Comparison of ENCODE assay signal across 22 cellular contexts in the genomic region with DNA sequence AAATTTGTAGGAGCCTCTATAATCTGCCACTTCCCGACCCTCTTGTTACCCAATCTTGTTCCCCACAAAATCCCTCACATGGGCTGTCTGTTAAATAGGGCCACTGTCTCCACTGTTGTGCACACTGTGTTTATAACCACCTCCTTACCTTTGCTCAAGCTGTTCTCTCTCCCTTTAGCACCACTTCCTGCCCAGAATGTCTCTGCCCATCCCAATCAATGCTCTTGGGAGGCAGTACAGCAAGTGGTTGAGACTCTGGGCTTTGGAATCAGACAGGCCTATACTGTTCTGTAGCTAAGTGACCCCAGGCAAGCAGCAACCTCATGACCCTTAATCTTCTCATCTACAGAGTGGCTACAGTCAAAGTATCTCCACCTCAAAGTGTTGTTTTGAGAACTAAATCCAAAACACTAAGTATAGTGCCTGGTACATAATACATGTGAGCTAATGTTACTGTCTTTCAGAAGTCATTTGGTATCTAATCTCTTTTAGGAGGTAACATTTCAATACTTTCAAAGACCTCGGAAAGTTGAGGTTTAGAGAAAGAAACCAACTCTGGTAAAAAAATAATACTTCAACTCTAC. TPM values are rescaled to one million over a fixed set of nuclear protein-coding genes. Genes with fewer than 3 reads are reported as not detected.
DNase-seq lines count a peak whose midpoint lies in the region; ATAC-seq and TF ChIP-seq lines count a peak whose summit lies in the region.
"Had no signal": no experiment of that assay in that cellular context is flagged by ENCODE, and none has a peak within 500 bp of the region (broad histone marks: within the 10 kb centered on the region; RNA-seq: fewer than 3 reads in every experiment).

No MANE protein-coding gene starts in this region.

- intact Hi-C loops in activated naive CD4-positive, alpha-beta T cell treated with anti-CD3 and anti-CD28 coated beads for 36 hours (cut with micrococcal nuclease) = loop anchor here (2.0 to 10.0 kb wide), 2 partner anchors 13 to 653 kb away; a partner anchor contains a TSS
- intact Hi-C loops in activated B cell treated with CpG ODN at 0.5 μM for 24 hours (cut with micrococcal nuclease) = no loop called here

- DNase-seq in activated naive CD4-positive, alpha-beta T cell treated with anti-CD3 and anti-CD28 coated beads for 36 hours = peak; percentile 30
- DNase-seq in activated naive CD4-positive, alpha-beta T cell treated with anti-CD3 and anti-CD28 coated beads, Interleukin-2, amount 50 U/mL, for 16 hours = no peak
- no peak for DNase-seq in activated B cell treated with CpG ODN at 0.5 μM for 24 hours
- no peak for DNase-seq in central memory CD8-positive, alpha-beta T cell (ENCODE audit: low spot score in 2 of 2)
- DNase-seq in hypothalamus (lab: John Stamatoyannopoulos, UW) = no peak
- no peak for DNase-seq in HEK293T (ENCODE audit: extremely low spot score)
- DNase-seq: activated CD4-positive, CD25-positive, alpha-beta regulatory T cell treated with anti-CD3 and anti-CD28 coated beads, Interleukin-2, amount 50 U/mL, for 72 hours; anterior cingulate cortex; cerebellar nuclear complex; effector CD4-positive, alpha-beta T cell; esophagus squamous epithelium; GOT3; KBM-7; NCI-H2081; NCI-H510A; right cardiac atrium; stimulated activated naive B cell treated with anti-CD40 and anti-IgM and Interleukin-4, amounts not matched to agents 10 μg/mL and 1 μg/mL and 100 μg/mL, for 72 hours; upper lobe of left lung had no signal

- peak overlapping the region; percentile 48 for H3K4me3 Mint-ChIP-seq in activated naive CD4-positive, alpha-beta T cell treated with anti-CD3 and anti-CD28 coated beads for 36 hours
- no peak overlapping the region for H3K4me3 Mint-ChIP-seq in activated B cell treated with CpG ODN at 0.5 μM for 24 hours
- H3K4me3 Mint-ChIP-seq in central memory CD8-positive, alpha-beta T cell = peak overlapping the region; percentile 56
- H3K4me3 Mint-ChIP-seq: stimulated activated naive B cell treated with anti-CD40 and anti-IgM and Interleukin-4, amounts not matched to agents 10 μg/mL and 1 μg/mL and 100 μg/mL, for 72 hours had no signal

- H3K4me1 Mint-ChIP-seq in activated naive CD4-positive, alpha-beta T cell treated with anti-CD3 and anti-CD28 coated beads for 36 hours (ENCODE audit: low read depth) = peaks cover 66% of the 10 kb centered on the region
- H3K4me1 Mint-ChIP-seq in activated B cell treated with CpG ODN at 0.5 μM for 24 hours = peaks cover 28% of the 10 kb centered on the region
- peaks cover 64% of the 10 kb centered on the region for H3K4me1 Mint-ChIP-seq in central memory CD8-positive, alpha-beta T cell

- H3K36me3 ChIP-seq in thymus (ENCODE audit: control insufficient read depth, insufficient read depth) = peaks cover 6% of the 10 kb centered on the region

- peak overlapping the region; percentile 97 for H3K27ac ChIP-seq in thymus (ENCODE audit: low read depth)
- H3K27ac ChIP-seq: HL-60, upper lobe of left lung had no signal

- POLR2A ChIA-PET in activated B cell treated with CpG ODN at 0.5 μM for 24 hours (lab: Charles Lee) = no interaction called here
- POLR2A ChIA-PET in HEK293T (lab: Yijun Ruan, JAX) = no interaction called here

- no peak for ATAC-seq in activated B cell treated with CpG ODN at 0.5 μM for 24 hours (ENCODE audit: low read depth)
- no peak for ATAC-seq in central memory CD8-positive, alpha-beta T cell (replicated peaks; ENCODE audit: extremely low read depth, poor library complexity, severe bottlenecking)
- ATAC-seq in GM21515 (IDR thresholded peaks at IDR 0.05; ENCODE audit: unreplicated experiment) = no peak
- ATAC-seq: right cardiac atrium; Right ventricle myocardium inferior; stimulated activated naive B cell treated with anti-CD40 and anti-IgM and Interleukin-4, amounts not matched to agents 10 μg/mL and 1 μg/mL and 100 μg/mL, for 72 hours had no signal

- no peaks in the 10 kb centered on the region for H3K9me3 ChIP-seq in thymus (ENCODE audit: control insufficient read depth)
- H3K9me3 ChIP-seq: esophagus squamous epithelium, upper lobe of left lung had no signal

- TF ChIP-seq CTCF in activated B cell treated with CpG ODN at 0.5 μM for 24 hours (IDR thresholded peaks at IDR 0.05) = no peak

- no peaks in the 10 kb centered on the region for H3K27me3 ChIP-seq in thymus (ENCODE audit: control insufficient read depth, insufficient read depth)
- H3K27me3 ChIP-seq: esophagus squamous epithelium, upper lobe of left lung had no signal

- CTCF ChIA-PET in activated naive CD4-positive, alpha-beta T cell treated with anti-CD3 and anti-CD28 coated beads for 36 hours (lab: Charles Lee) = interaction anchor here (0.8 to 7.7 kb wide), 9 partner anchors 11 to 128 kb away, joined by 3 to 162 read pairs (median 4); no protein-coding TSS in a partner anchor
- CTCF ChIA-PET in activated B cell treated with CpG ODN at 0.5 μM for 24 hours (lab: Charles Lee) (interaction anchor here (0.9 to 1.0 kb wide), 2 partner anchors 10 to 14 kb away, joined by 3 read pairs; no protein-coding TSS in a partner anchor), HEK293T (lab: Yijun Ruan, JAX) (no interaction called here)

- H3K27ac Mint-ChIP-seq in activated naive CD4-positive, alpha-beta T cell treated with anti-CD3 and anti-CD28 coated beads for 36 hours = peak overlapping the region; percentile 93
- H3K27ac Mint-ChIP-seq in activated B cell treated with CpG ODN at 0.5 μM for 24 hours = peak overlapping the region; percentile 36
- peak overlapping the region; percentile 69 for H3K27ac Mint-ChIP-seq in central memory CD8-positive, alpha-beta T cell (ENCODE audit: low read depth)

- no peaks in the 10 kb centered on the region for H3K9me3 Mint-ChIP-seq in activated naive CD4-positive, alpha-beta T cell treated with anti-CD3 and anti-CD28 coated beads for 36 hours
- no peaks in the 10 kb centered on the region for H3K9me3 Mint-ChIP-seq in activated B cell treated with CpG ODN at 0.5 μM for 24 hours
- H3K9me3 Mint-ChIP-seq in central memory CD8-positive, alpha-beta T cell = no peaks in the 10 kb centered on the region
- H3K9me3 Mint-ChIP-seq: stimulated activated naive B cell treated with anti-CD40 and anti-IgM and Interleukin-4, amounts not matched to agents 10 μg/mL and 1 μg/mL and 100 μg/mL, for 72 hours had no signal

- no peak overlapping the region for H3K4me3 ChIP-seq in thymus (ENCODE audit: low read length)
- H3K4me3 ChIP-seq: esophagus squamous epithelium, upper lobe of left lung had no signal

- WGBS in thymus = 73% methylated on average over 2 of the region's 2 CpGs

- peaks cover 9% of the 10 kb centered on the region for H3K36me3 Mint-ChIP-seq in activated naive CD4-positive, alpha-beta T cell treated with anti-CD3 and anti-CD28 coated beads for 36 hours (ENCODE audit: low read depth)
- peaks cover 38% of the 10 kb centered on the region for H3K36me3 Mint-ChIP-seq in activated B cell treated with CpG ODN at 0.5 μM for 24 hours (ENCODE audit: low read depth)
- H3K36me3 Mint-ChIP-seq in central memory CD8-positive, alpha-beta T cell (ENCODE audit: insufficient read depth) = peaks cover 8% of the 10 kb centered on the region

- H3K27me3 Mint-ChIP-seq in activated naive CD4-positive, alpha-beta T cell treated with anti-CD3 and anti-CD28 coated beads for 36 hours (ENCODE audit: low read depth) = no peaks in the 10 kb centered on the region
- no peaks in the 10 kb centered on the region for H3K27me3 Mint-ChIP-seq in activated B cell treated with CpG ODN at 0.5 μM for 24 hours
- no peaks in the 10 kb centered on the region for H3K27me3 Mint-ChIP-seq in central memory CD8-positive, alpha-beta T cell
- H3K27me3 Mint-ChIP-seq: stimulated activated naive B cell treated with anti-CD40 and anti-IgM and Interleukin-4, amounts not matched to agents 10 μg/mL and 1 μg/mL and 100 μg/mL, for 72 hours had no signal

- peaks cover 31% of the 10 kb centered on the region for H3K4me1 ChIP-seq in thymus (ENCODE audit: control insufficient read depth, insufficient read depth, low read length)
- H3K4me1 ChIP-seq: esophagus squamous epithelium had no signal

TF ChIP-seq in HEK293T, 16 proteins besides CTCF, POLR2A, EP300 and RAD21:
- TF ChIP-seq FOXK2 (IDR thresholded peaks at IDR 0.05) (no peak), L3MBTL2 (conservative IDR thresholded peaks at IDR 0.05) (no peak), FOXA1 (IDR thresholded peaks at IDR 0.05) (no peak), FOXM1 (IDR thresholded peaks at IDR 0.05; ENCODE audit: borderline replicate concordance) (no peak), ELF4 (IDR thresholded peaks at IDR 0.05) (no peak), HDGF (IDR thresholded peaks at IDR 0.05; ENCODE audit: borderline replicate concordance) (no peak), SUZ12 (IDR thresholded peaks at IDR 0.05) (no peak), ARNT (IDR thresholded peaks at IDR 0.05) (no peak), NFRKB (IDR thresholded peaks at IDR 0.05) (no peak)

RNA-seq across cellular contexts. Expression of a gene that starts 3.8 kb away (rescaled TPM):
- total RNA-seq in activated naive CD4-positive, alpha-beta T cell treated with anti-CD3 and anti-CD28 coated beads for 36 hours = 10 to 100 TPM; 24.4 to 28.6 TPM
- 0.98 and 1.7 TPM in 2 replicates for total RNA-seq in activated B cell treated with CpG ODN at 0.5 μM for 24 hours
- 24.7 TPM for polyA plus RNA-seq in thymus

Comparison
In these comparisons a context has a peak if more than half of its experiments do, and no peak if none do; other contexts are left out.
1. H3K27ac Mint-ChIP-seq: peak in every context shown above with its lines; median percentile 93 in activated naive CD4-positive, alpha-beta T cell treated with anti-CD3 and anti-CD28 coated beads for 36 hours; 69 in central memory CD8-positive, alpha-beta T cell; 36 in activated B cell treated with CpG ODN at 0.5 μM for 24 hours.